Comparison of ENCODE assay signal across 20 cellular contexts in the genomic region with DNA sequence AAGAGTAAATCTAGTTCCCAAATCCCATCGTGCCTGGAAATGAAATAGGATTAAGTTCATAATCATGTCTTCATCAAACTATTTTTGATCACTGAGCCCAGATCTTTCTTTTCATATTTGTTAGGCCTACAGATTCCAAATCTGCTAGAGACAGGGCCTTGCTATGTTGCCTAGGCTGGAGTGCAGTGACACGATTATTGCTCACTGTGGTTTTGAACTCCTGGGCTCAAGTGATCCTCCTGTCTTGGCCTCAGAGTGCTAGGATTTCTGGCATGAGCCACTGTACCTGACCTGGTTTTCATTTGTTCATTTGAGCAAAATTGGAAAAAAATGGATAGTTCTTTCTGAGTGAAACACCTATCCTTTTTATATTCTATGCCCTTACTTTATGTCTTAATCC. TPM values are rescaled to one million over a fixed set of nuclear protein-coding genes. Genes with fewer than 3 reads are reported as not detected.
DNase-seq lines count a peak whose midpoint lies in the region; ATAC-seq and TF ChIP-seq lines count a peak whose summit lies in the region.
"Had no signal": no experiment of that assay in that cellular context is flagged by ENCODE, and none has a peak within 500 bp of the region (broad histone marks: within the 10 kb centered on the region; RNA-seq: fewer than 3 reads in every experiment).

No MANE protein-coding gene starts in this region.

- peaks cover 0 to 5% of the 10 kb centered on the region in 2 donors for H3K9me3 Mint-ChIP-seq in stimulated activated naive CD8-positive, alpha-beta T cell treated with anti-CD3 and anti-CD28 coated beads, Interleukin-15, amount 100 ng/mL, for 72 hours
- H3K9me3 Mint-ChIP-seq in stimulated activated naive CD8-positive, alpha-beta T cell treated with anti-CD3 and anti-CD28 coated beads, Interleukin-15, Interleukin-2, amounts not matched to agents 100 ng/mL and 50 ng/mL, for 24 hours, result no peaks in the 10 kb centered on the region
- H3K9me3 Mint-ChIP-seq: H9, neural progenitor cell had no signal

- H3K27ac Mint-ChIP-seq in stimulated activated naive CD8-positive, alpha-beta T cell treated with anti-CD3 and anti-CD28 coated beads, Interleukin-15, amount 100 ng/mL, for 72 hours, result peak overlapping the region in 1 of 2 donors; percentile 16
- H3K27ac Mint-ChIP-seq in stimulated activated naive CD8-positive, alpha-beta T cell treated with anti-CD3 and anti-CD28 coated beads, Interleukin-15, Interleukin-2, amounts not matched to agents 100 ng/mL and 50 ng/mL, for 24 hours, result peak overlapping the region; percentile 59
- H3K27ac Mint-ChIP-seq: H9, neural progenitor cell had no signal

- DNase-seq in stimulated activated naive CD8-positive, alpha-beta T cell treated with anti-CD3 and anti-CD28 coated beads, Interleukin-15, Interleukin-2, amounts not matched to agents 100 U/mL and 50 U/mL, for 24 hours, result no peak
- DNase-seq in stimulated activated naive CD8-positive, alpha-beta T cell treated with anti-CD3 and anti-CD28 coated beads, Interleukin-15, amount 100 ng/mL, for 72 hours, result no peak
- no peak for DNase-seq in PC-9
- no peak for DNase-seq in ascending aorta (ENCODE audit: low spot score in 2 of 2)
- no peak for DNase-seq in EL
- DNase-seq: activated gamma-delta T cell; COR-L47; effector CD4-positive, alpha-beta T cell; H9; left colon; NCI-H187 treated with DMSO at 0.1 percent for 48 hours; NCI-H2227 treated with DMSO at 0.1 percent for 48 hours; NCI-H748 treated with DMSO at 0.1 percent for 48 hours; psoas muscle had no signal

- H3K4me1 ChIP-seq in PC-9 (replicated peaks; ENCODE audit: insufficient read depth), result peaks cover 19% of the 10 kb centered on the region
- peaks cover 0 to 5% of the 10 kb centered on the region in 2 donors for H3K4me1 ChIP-seq in ascending aorta
- H3K4me1 ChIP-seq: neural progenitor cell had no signal

- no peaks in the 10 kb centered on the region for H3K79me2 ChIP-seq in PC-9 (ENCODE audit: low read depth)

- intact Hi-C loops in PC-9 (cut with micrococcal nuclease; ENCODE audit: unreplicated experiment) (no loop called here), ascending aorta (cut with DNase I) (no loop called here)

- H3K27me3 Mint-ChIP-seq in stimulated activated naive CD8-positive, alpha-beta T cell treated with anti-CD3 and anti-CD28 coated beads, Interleukin-15, amount 100 ng/mL, for 72 hours, result no peaks in the 10 kb centered on the region
- no peaks in the 10 kb centered on the region for H3K27me3 Mint-ChIP-seq in stimulated activated naive CD8-positive, alpha-beta T cell treated with anti-CD3 and anti-CD28 coated beads, Interleukin-15, Interleukin-2, amounts not matched to agents 100 ng/mL and 50 ng/mL, for 24 hours

- ATAC-seq in stimulated activated naive CD8-positive, alpha-beta T cell treated with anti-CD3 and anti-CD28 coated beads, Interleukin-15, Interleukin-2, amounts not matched to agents 100 U/mL and 50 U/mL, for 24 hours, result peak; percentile 60
- ATAC-seq in stimulated activated naive CD8-positive, alpha-beta T cell treated with anti-CD3 and anti-CD28 coated beads, Interleukin-15, amount 100 ng/mL, for 72 hours, result no peak
- ATAC-seq in HG03571 (IDR thresholded peaks at IDR 0.05; ENCODE audit: unreplicated experiment) (no peak), HG02970 (IDR thresholded peaks at IDR 0.05; ENCODE audit: low FRiP score, unreplicated experiment) (no peak)
- ATAC-seq: left colon, psoas muscle, Right ventricle myocardium inferior had no signal

- CTCF ChIA-PET in PC-9 (lab: Charles Lee), result interaction anchor here (0.7 kb wide), 1 partner anchor 24 kb away, joined by 3 read pairs; no protein-coding TSS in a partner anchor

- H2AFZ ChIP-seq in PC-9, result no peak overlapping the region
- H2AFZ ChIP-seq: neural progenitor cell had no signal

- no TSS peak for BruUV-seq in PC-9 (replicated peaks; lab: Mats Ljungman, UMichigan)

- POLR2A ChIA-PET in PC-9 (lab: Charles Lee; ENCODE audit: unreplicated experiment), result no interaction called here

- H3K4me2 ChIP-seq in PC-9, result peak overlapping the region; percentile 18; the same call in 1 of the 2 replicates
- H3K4me2 ChIP-seq: neural progenitor cell had no signal

- H3K9me2 ChIP-seq in PC-9 (ENCODE audit: insufficient read depth), result no peaks in the 10 kb centered on the region

- peak overlapping the region in 1 of 2 donors; percentile 60 for H3K4me3 Mint-ChIP-seq in stimulated activated naive CD8-positive, alpha-beta T cell treated with anti-CD3 and anti-CD28 coated beads, Interleukin-15, amount 100 ng/mL, for 72 hours
- H3K4me3 Mint-ChIP-seq in stimulated activated naive CD8-positive, alpha-beta T cell treated with anti-CD3 and anti-CD28 coated beads, Interleukin-15, Interleukin-2, amounts not matched to agents 100 ng/mL and 50 ng/mL, for 24 hours, result no peak overlapping the region
- H3K4me3 Mint-ChIP-seq: H9, neural progenitor cell had no signal

- H3K9me3 ChIP-seq in PC-9 (ENCODE audit: insufficient read depth, low read depth) (no peaks in the 10 kb centered on the region), ascending aorta (no peaks in the 10 kb centered on the region)
- H3K9me3 ChIP-seq: psoas muscle had no signal

- no peaks in the 10 kb centered on the region for H3K27me3 ChIP-seq in PC-9 (ENCODE audit: insufficient read depth, low read depth)
- H3K27me3 ChIP-seq in ascending aorta, result no peaks in the 10 kb centered on the region
- H3K27me3 ChIP-seq: neural progenitor cell had no signal

- peaks cover 91% of the 10 kb centered on the region for H3K4me1 Mint-ChIP-seq in stimulated activated naive CD8-positive, alpha-beta T cell treated with anti-CD3 and anti-CD28 coated beads, Interleukin-15, amount 100 ng/mL, for 72 hours
- H3K4me1 Mint-ChIP-seq in stimulated activated naive CD8-positive, alpha-beta T cell treated with anti-CD3 and anti-CD28 coated beads, Interleukin-15, Interleukin-2, amounts not matched to agents 100 ng/mL and 50 ng/mL, for 24 hours (ENCODE audit: low read depth), result peaks cover 75% of the 10 kb centered on the region
- H3K4me1 Mint-ChIP-seq: neural progenitor cell had no signal

- peaks cover 4% of the 10 kb centered on the region for H3K36me3 Mint-ChIP-seq in stimulated activated naive CD8-positive, alpha-beta T cell treated with anti-CD3 and anti-CD28 coated beads, Interleukin-15, Interleukin-2, amounts not matched to agents 100 ng/mL and 50 ng/mL, for 24 hours (ENCODE audit: low read depth)
- H3K36me3 Mint-ChIP-seq: neural progenitor cell had no signal

- H3K27ac ChIP-seq in PC-9 (peak overlapping the region; percentile 60), ascending aorta (peak overlapping the region; percentile 53 to 55)
- H3K27ac ChIP-seq: neural progenitor cell, psoas muscle, VCaP had no signal

- H3K36me3 ChIP-seq in PC-9 (ENCODE audit: low read depth) (no peaks in the 10 kb centered on the region), ascending aorta (no peaks in the 10 kb centered on the region)
- H3K36me3 ChIP-seq: neural progenitor cell had no signal

- H3K4me3 ChIP-seq in PC-9 (no peak overlapping the region), ascending aorta (no peak overlapping the region)
- H3K4me3 ChIP-seq: neural progenitor cell, psoas muscle had no signal

- no peaks in the 10 kb centered on the region for H4K20me1 ChIP-seq in PC-9 (ENCODE audit: insufficient read depth)

- TF ChIP-seq CTCF in PC-9 (conservative IDR thresholded peaks at IDR 0.05) (no peak), ascending aorta (IDR thresholded peaks at IDR 0.05) (no peak)

- peaks cover 8% of the 10 kb centered on the region; the same call in 1 of the 2 replicates for H3F3A ChIP-seq in PC-9 (ENCODE audit: insufficient read depth, low read depth)

RNA-seq across cellular contexts. Expression of gene DIPK1A, which starts 28.0 kb away (rescaled TPM):
- total RNA-seq in PC-9 (2021), result 10.5 and 11.2 TPM in 2 replicates
- total RNA-seq in ascending aorta, result 7.0 TPM
